15 cellular contexts compared by ENCODE assay signal in genomic region chr18:15165048-15165447, GRCh38.
"Had no signal": no experiment of that assay in that cellular context is flagged by ENCODE, and none has a peak within 500 bp of the region (broad histone marks: within the 10 kb centered on the region; RNA-seq: fewer than 3 reads in every experiment).

No MANE protein-coding gene starts in this region.

- ATAC-seq: activated naive CD4-positive, alpha-beta T cell treated with anti-CD3 and anti-CD28 coated beads, Interleukin-2, amount 50 U/mL, for 72 hours; left cardiac atrium; lower lobe of right lung; stimulated activated naive B cell treated with anti-CD40 and anti-IgM and Interleukin-4, amounts not matched to agents 10 μg/mL and 1 μg/mL and 100 μg/mL, for 72 hours; T-helper 17 cell; upper lobe of right lung had no signal

- H3K9me3 Mint-ChIP-seq: activated naive CD4-positive, alpha-beta T cell treated with anti-CD3 and anti-CD28 coated beads, Interleukin-2, amount 50 U/mL, for 72 hours had no signal

- H3K4me1 ChIP-seq: esophagus squamous epithelium, lower lobe of right lung, upper lobe of right lung had no signal

- DNase-seq: activated CD4-positive, alpha-beta T cell treated with anti-CD3 and anti-CD28 coated beads for 1 hour; activated CD4-positive, alpha-beta T cell treated with anti-CD3 and anti-CD28 coated beads, Interleukin-2, amount 50 U/mL, for 4 hours; activated gamma-delta T cell; effector memory CD4-positive, alpha-beta T cell; esophagus squamous epithelium; left cardiac atrium; lower lobe of right lung; nephron progenitor cell; nucleus accumbens; stimulated activated naive B cell treated with anti-CD40 and anti-IgM and Interleukin-4, amounts not matched to agents 10 μg/mL and 1 μg/mL and 100 μg/mL, for 72 hours; T-helper 17 cell; upper lobe of right lung; WERI-Rb-1 had no signal

- H3K27me3 Mint-ChIP-seq: T-helper 17 cell had no signal

- H3K4me3 ChIP-seq: esophagus squamous epithelium, lower lobe of right lung, upper lobe of right lung had no signal

- H3K36me3 Mint-ChIP-seq: stimulated activated naive B cell treated with anti-CD40 and anti-IgM and Interleukin-4, amounts not matched to agents 10 μg/mL and 1 μg/mL and 100 μg/mL, for 72 hours had no signal

- H3K9me3 ChIP-seq: esophagus squamous epithelium, lower lobe of right lung, upper lobe of right lung had no signal

- H3K36me3 ChIP-seq: esophagus squamous epithelium, lower lobe of right lung, upper lobe of right lung, WERI-Rb-1 had no signal

- H3K4me1 Mint-ChIP-seq: nephron progenitor cell; stimulated activated naive B cell treated with anti-CD40 and anti-IgM and Interleukin-4, amounts not matched to agents 10 μg/mL and 1 μg/mL and 100 μg/mL, for 72 hours; T-helper 17 cell had no signal

- H3K27ac ChIP-seq: esophagus squamous epithelium, lower lobe of right lung, upper lobe of right lung, WERI-Rb-1 had no signal

- H3K27ac Mint-ChIP-seq: activated naive CD4-positive, alpha-beta T cell treated with anti-CD3 and anti-CD28 coated beads, Interleukin-2, amount 50 U/mL, for 72 hours; dendritic cell treated with granulocyte-macrophage colony-stimulating factor and Interleukin-4, amounts not matched to agents 40 ng/mL and 50 ng/mL, for 4 days; nephron progenitor cell; stimulated activated naive B cell treated with anti-CD40 and anti-IgM and Interleukin-4, amounts not matched to agents 10 μg/mL and 1 μg/mL and 100 μg/mL, for 72 hours; T-helper 17 cell had no signal

- H3K27me3 ChIP-seq: upper lobe of right lung had no signal

- H3K4me3 Mint-ChIP-seq: dendritic cell treated with granulocyte-macrophage colony-stimulating factor and Interleukin-4, amounts not matched to agents 40 ng/mL and 50 ng/mL, for 4 days; nephron progenitor cell; stimulated activated naive B cell treated with anti-CD40 and anti-IgM and Interleukin-4, amounts not matched to agents 10 μg/mL and 1 μg/mL and 100 μg/mL, for 72 hours; T-helper 17 cell had no signal
